Comparison of ENCODE assay signal across 1 cellular context in genomic region chr5:81851481-81852178, GRCh38.
TF ChIP-seq lines count a peak whose summit lies in the region.

No MANE protein-coding gene starts in this region.

TF ChIP-seq in SK-N-SH, 30 proteins besides CTCF, POLR2A, EP300 and RAD21 (continued from another document):
- TF ChIP-seq ZBTB33 (IDR thresholded peaks at IDR 0.05; ENCODE audit: borderline replicate concordance, low read depth), result peak; percentile 95
- no peak for TF ChIP-seq IRF3 (IDR thresholded peaks at IDR 0.05; ENCODE audit: low read depth, low read length)
- peak; percentile 69; the same call in 1 of the 2 replicates for TF ChIP-seq POLR2AphosphoS5 (IDR thresholded peaks at IDR 0.05; ENCODE audit: low read depth, low read length)
- peak; percentile 48; the same call in 1 of the 2 replicates for TF ChIP-seq MEF2A (IDR thresholded peaks at IDR 0.05; ENCODE audit: borderline replicate concordance, low read depth)
- no peak for TF ChIP-seq USF2 (IDR thresholded peaks at IDR 0.05; ENCODE audit: borderline replicate concordance, low read depth, low read length)
- TF ChIP-seq TEAD4 (IDR thresholded peaks at IDR 0.05; ENCODE audit: borderline replicate concordance, insufficient read depth), result peak; percentile 67; the same call in 1 of the 2 replicates
- peak; percentile 70 for TF ChIP-seq JUND (IDR thresholded peaks at IDR 0.05)
- peak; percentile 62 for TF ChIP-seq TCF12 (IDR thresholded peaks at IDR 0.05)
- peak; percentile 87 for TF ChIP-seq PBX3 (IDR thresholded peaks at IDR 0.05)
- TF ChIP-seq FOXJ3 (CRISPR knock-in tag; IDR thresholded peaks at IDR 0.05), result peak; percentile 85
- TF ChIP-seq GATA2 (CRISPR knock-in tag; IDR thresholded peaks at IDR 0.05), result peak; percentile 20; the same call in 1 of the 2 replicates
- peak; percentile 26; the same call in 1 of the 2 replicates for TF ChIP-seq FOSL2 (IDR thresholded peaks at IDR 0.05; ENCODE audit: borderline replicate concordance, low read depth)
